ENCODE assay signal across 9 cellular contexts in genomic region chr15:67564590-67565345, GRCh38. TPM values are rescaled to one million over a fixed set of nuclear protein-coding genes. Genes with fewer than 3 reads are reported as not detected.
DNase-seq lines count a peak whose midpoint lies in the region; ATAC-seq, FAIRE-seq and TF ChIP-seq lines count a peak whose summit lies in the region.
"Had no signal": no experiment of that assay in that cellular context is flagged by ENCODE, and none has a peak within 500 bp of the region (broad histone marks: within the 10 kb centered on the region; RNA-seq: fewer than 3 reads in every experiment).

No MANE protein-coding gene starts in this region.

- no peak overlapping the region for H3K4me3 ChIP-seq in right lobe of liver
- no peak overlapping the region for H3K4me3 ChIP-seq in PC-3 (ENCODE audit: low read length)

- no peak overlapping the region for H3K9ac ChIP-seq in PC-3 (ENCODE audit: low read length)

- H3K4me1 ChIP-seq in right lobe of liver (no peaks in the 10 kb centered on the region), PC-3 (ENCODE audit: insufficient read depth, low read length) (no peaks in the 10 kb centered on the region)

- no peak overlapping the region for H2AFZ ChIP-seq in PC-3 (ENCODE audit: low read length)

- no peaks in the 10 kb centered on the region for H3K9me2 ChIP-seq in PC-3 (replicated peaks; ENCODE audit: low read length)

- H4K20me1 ChIP-seq in PC-3 (ENCODE audit: low read length), result no peaks in the 10 kb centered on the region

- no peaks in the 10 kb centered on the region for H3K9me3 Mint-ChIP-seq in CD4-positive, alpha-beta T cell

- no peak for TF ChIP-seq CTCF in CD4-positive, alpha-beta T cell (IDR thresholded peaks at IDR 0.05)
- TF ChIP-seq CTCF in right lobe of liver (IDR thresholded peaks at IDR 0.05) (no peak), PC-3 (conservative IDR thresholded peaks at IDR 0.05; ENCODE audit: low read depth, low read length) (no peak)

- peak; percentile 94 for FAIRE-seq in GM19239 (lab: Jason Lieb, UNC)
- FAIRE-seq: colon had no signal

- no peak for ATAC-seq in CD4-positive, alpha-beta T cell (ENCODE audit: poor library complexity)
- ATAC-seq in HG02973 (IDR thresholded peaks at IDR 0.05; ENCODE audit: unreplicated experiment) (peak; percentile 89), right lobe of liver (no peak), PC-3 (no peak)

- H3K27me3 Mint-ChIP-seq in CD4-positive, alpha-beta T cell, result no peaks in the 10 kb centered on the region

- no peak for DNase-seq in CD4-positive, alpha-beta T cell
- DNase-seq in GM19239 (ENCODE audit: insufficient read length, low spot score) (no peak), NCI-H526 (lab: John Stamatoyannopoulos, UW) (peak; percentile 16 to 38), right lobe of liver (no peak), DMS79 (lab: John Stamatoyannopoulos, UW) (no peak), DMS114 treated with DMSO at 0.1 percent for 48 hours (lab: John Stamatoyannopoulos, UW; ENCODE audit: unreplicated experiment) (no peak), PC-3 (no peak)

- no peaks in the 10 kb centered on the region for H3F3A ChIP-seq in PC-3 (ENCODE audit: low read length, unreplicated experiment)

- peaks cover 57% of the 10 kb centered on the region for H3K36me3 Mint-ChIP-seq in CD4-positive, alpha-beta T cell (ENCODE audit: low read depth)

- no peaks in the 10 kb centered on the region for H3K9me3 ChIP-seq in CD4-positive, alpha-beta T cell (ENCODE audit: control insufficient read depth, low read length)
- H3K9me3 ChIP-seq in right lobe of liver (no peaks in the 10 kb centered on the region), PC-3 (ENCODE audit: low read length) (no peaks in the 10 kb centered on the region)

- H3K36me3 ChIP-seq in right lobe of liver, result no peaks in the 10 kb centered on the region
- no peaks in the 10 kb centered on the region for H3K36me3 ChIP-seq in PC-3 (ENCODE audit: low read depth, low read length)

- POLR2A ChIA-PET in CD4-positive, alpha-beta T cell (lab: Charles Lee), result interaction anchor here (0.7 kb wide), 1 partner anchor 22 kb away, joined by 3 read pairs; the partner anchor contains the start of gene MAP2K5
- POLR2A ChIA-PET in PC-3 (lab: Charles Lee; ENCODE audit: unreplicated experiment), result no interaction called here

- no peak for TF ChIP-seq POLR2A in right lobe of liver (IDR thresholded peaks at IDR 0.05)

- intact Hi-C loops in CD4-positive, alpha-beta T cell (cut with DNase I, micrococcal nuclease), result loop anchor here in 1 of 2 experiments (10.0 kb wide), 1 partner anchor 90 kb away; no protein-coding TSS in a partner anchor
- intact Hi-C loops in right lobe of liver (cut with DNase I) (no loop called here), PC-3 (cut with micrococcal nuclease) (no loop called here)

- H3K27me3 ChIP-seq in CD4-positive, alpha-beta T cell (ENCODE audit: control insufficient read depth, insufficient read depth, low read length), result no peaks in the 10 kb centered on the region
- H3K27me3 ChIP-seq in right lobe of liver, result no peaks in the 10 kb centered on the region
- H3K27me3 ChIP-seq in PC-3 (ENCODE audit: low read length), result no peaks in the 10 kb centered on the region

- CTCF ChIA-PET in CD4-positive, alpha-beta T cell (lab: Charles Lee), result no interaction called here
- CTCF ChIA-PET in PC-3 (lab: Charles Lee), result no interaction called here

- H3K27ac Mint-ChIP-seq in CD4-positive, alpha-beta T cell, result peak overlapping the region; percentile 13

- H3K4me2 ChIP-seq in PC-3 (ENCODE audit: low read length), result no peak overlapping the region

- H3K27ac ChIP-seq in CD4-positive, alpha-beta T cell (ENCODE audit: low read depth, low read length), result no peak overlapping the region
- H3K27ac ChIP-seq in right lobe of liver (no peak overlapping the region), PC-3 (ENCODE audit: low read length) (no peak overlapping the region)

- no TSS peak for BruUV-seq in PC-3 (replicated peaks; lab: Mats Ljungman, UMichigan)

- 76% methylated on average over 3 of the region's 4 CpGs for WGBS in right lobe of liver (ENCODE audit: insufficient coverage, low coverage, low lambda C conversion rate, missing lambda C conversion rate)

- peaks cover 42% of the 10 kb centered on the region for H3K4me1 Mint-ChIP-seq in CD4-positive, alpha-beta T cell (ENCODE audit: low read depth)

- H3K79me2 ChIP-seq in PC-3 (ENCODE audit: low read length), result no peaks in the 10 kb centered on the region

- H3K4me3 Mint-ChIP-seq in CD4-positive, alpha-beta T cell, result no peak overlapping the region

RNA-seq across cellular contexts. Expression of gene MAP2K5, which starts 22.3 kb away (rescaled TPM):
- total RNA-seq in CD4-positive, alpha-beta T cell, result 10 to 100 TPM; 22.2 to 27.9 TPM
- total RNA-seq in right lobe of liver, result 10 to 100 TPM in 1 of 6 experiments, 1 to 10 TPM in 5; 5.0 to 11.6 (median 8.8) TPM
- 4.0 and 5.5 TPM in 2 replicates for total RNA-seq in PC-3 (2014; rRNA removed)

RNA-seq across cellular contexts. Expression of gene C15orf61, which starts 43.8 kb away (rescaled TPM):
- 10 to 100 TPM; 11.3 to 12.0 TPM for total RNA-seq in CD4-positive, alpha-beta T cell
- total RNA-seq in right lobe of liver (1 to 10 TPM; 1.4 to 3.0 (median 2.3) TPM), PC-3 (2014; rRNA removed) (3.0 and 3.9 TPM in 2 replicates)

Comparison
In these comparisons a context has a peak if more than half of its experiments do, and no peak if none do; other contexts are left out.
1. DNase-seq: peak in NCI-H526 (2 of 2); none in CD4-positive, alpha-beta T cell (0 of 10), GM19239 (single experiment), right lobe of liver (0 of 3), DMS79 (single experiment), DMS114 treated with DMSO at 0.1 percent for 48 hours (single experiment) and PC-3 (single experiment).